Comparison of ENCODE assay signal across 11 cellular contexts in the genomic region with DNA sequence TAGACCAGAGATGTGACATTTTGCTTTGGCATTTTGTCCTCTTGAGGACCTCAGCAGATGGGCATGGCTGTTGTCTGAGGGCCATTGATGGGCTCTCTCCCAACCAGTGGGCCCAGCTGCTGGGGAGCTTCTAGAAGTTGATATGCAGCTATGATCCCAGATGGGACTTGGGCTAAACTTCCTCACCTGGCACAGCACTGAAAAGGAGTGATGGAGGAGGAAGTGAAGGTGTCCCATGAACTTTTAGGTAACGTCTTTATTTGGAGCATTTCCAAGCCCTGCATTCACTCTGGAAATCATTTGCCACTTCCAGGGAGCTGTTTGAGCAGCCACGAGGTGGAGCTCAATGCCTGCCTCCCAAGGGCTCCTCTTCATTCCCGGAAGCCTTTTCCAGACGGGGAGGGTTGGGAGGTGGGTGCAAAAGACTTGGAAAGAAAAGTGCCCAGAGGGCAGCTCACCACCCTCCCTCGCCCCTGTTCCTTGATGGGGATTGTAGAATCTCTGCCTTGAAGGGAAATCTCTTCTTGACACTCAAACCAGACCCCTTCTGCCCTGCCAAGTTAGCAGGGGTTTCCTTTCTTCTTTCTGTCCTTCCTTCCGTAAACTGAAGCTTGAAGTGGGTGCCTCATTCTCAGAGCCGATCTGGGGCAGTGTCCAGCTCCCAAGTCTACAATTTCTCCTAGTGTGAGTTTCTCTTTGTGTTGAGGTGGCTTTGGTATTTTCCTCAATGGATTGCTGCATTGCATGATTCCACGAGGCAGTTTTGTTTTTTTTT. TPM values are rescaled to one million over a fixed set of nuclear protein-coding genes. Genes with fewer than 3 reads are reported as not detected.
DNase-seq lines count a peak whose midpoint lies in the region; ATAC-seq and TF ChIP-seq lines count a peak whose summit lies in the region.
"Had no signal": no experiment of that assay in that cellular context is flagged by ENCODE, and none has a peak within 500 bp of the region (broad histone marks: within the 10 kb centered on the region; RNA-seq: fewer than 3 reads in every experiment).

No MANE protein-coding gene starts in this region.

- peak overlapping the region; percentile 14; the same call in 1 of the 2 replicates for H3K9ac ChIP-seq in HCT116 (ENCODE audit: low read length)

- H3K9me3 ChIP-seq in AG04450 (ENCODE audit: control insufficient read depth, insufficient read depth, low read length) (no peaks in the 10 kb centered on the region), HCT116 (ENCODE audit: control insufficient read depth in 1 of 2, insufficient read depth in 1 of 2, low read depth in 1 of 2, low read length in 2 of 2) (no peaks in the 10 kb centered on the region), RWPE2 (ENCODE audit: severe bottlenecking) (no peaks in the 10 kb centered on the region), ascending aorta (no peaks in the 10 kb centered on the region)

- no TSS peak for BruUV-seq in HCT116 (replicated peaks; lab: Mats Ljungman, UMichigan)

- H3K4me2 ChIP-seq in HCT116 (ENCODE audit: low read length) = peak overlapping the region; percentile 70

- H3K27me3 Mint-ChIP-seq in activated CD4-positive, alpha-beta T cell treated with anti-CD3 and anti-CD28 coated beads for 36 hours = peaks cover 41% of the 10 kb centered on the region

- peak overlapping the region; percentile 20 for H3K4me3 ChIP-seq in AG04450 (ENCODE audit: low read depth, low read length)
- peak overlapping the region in 1 of 2 experiments; percentile 11; a peak in 1 of 4 replicates for H3K4me3 ChIP-seq in HCT116 (replicated peaks in 1 of 2; ENCODE audit: low read depth in 1 of 2, low read length in 2 of 2)
- H3K4me3 ChIP-seq in RWPE2 (ENCODE audit: severe bottlenecking) = no peak overlapping the region
- no peak overlapping the region for H3K4me3 ChIP-seq in ascending aorta

- TF ChIP-seq CTCF in AG04450 (IDR thresholded peaks at IDR 0.05; ENCODE audit: low read depth, low read length) (peak; percentile 44), HCT116 (IDR thresholded peaks at IDR 0.05 in 2 of 3, conservative IDR thresholded peaks at IDR 0.05 in 1 of 3; ENCODE audit: borderline replicate concordance in 1 of 3, insufficient read depth in 1 of 3, low read depth in 2 of 3, low read length in 2 of 3) (peak; percentile 65 to 79 (median 68)), RWPE2 (IDR thresholded peaks at IDR 0.05; ENCODE audit: poor library complexity, severe bottlenecking) (peak; percentile 84), ascending aorta (IDR thresholded peaks at IDR 0.05) (no peak)

- no peaks in the 10 kb centered on the region for H3K9me2 ChIP-seq in HCT116 (ENCODE audit: insufficient read depth)

- H3K4me3 Mint-ChIP-seq in activated CD4-positive, alpha-beta T cell treated with anti-CD3 and anti-CD28 coated beads for 36 hours = no peak overlapping the region
- H3K4me3 Mint-ChIP-seq: IgD-negative memory B cell had no signal

- H3K79me2 ChIP-seq in HCT116 (ENCODE audit: insufficient read depth, low read length) = no peaks in the 10 kb centered on the region

- no peaks in the 10 kb centered on the region for H3K36me3 Mint-ChIP-seq in activated CD4-positive, alpha-beta T cell treated with anti-CD3 and anti-CD28 coated beads for 36 hours (ENCODE audit: low read depth)

- peak; percentile 82 for TF ChIP-seq RAD21 in HCT116 (IDR thresholded peaks at IDR 0.05; ENCODE audit: low read depth)

- H2AFZ ChIP-seq in HCT116 (ENCODE audit: low read depth, low read length, poor library complexity, severe bottlenecking) = peak overlapping the region; percentile 97

- H3K4me1 Mint-ChIP-seq in activated CD4-positive, alpha-beta T cell treated with anti-CD3 and anti-CD28 coated beads for 36 hours = no peaks in the 10 kb centered on the region
- H3K4me1 Mint-ChIP-seq: IgD-negative memory B cell had no signal

- no peaks in the 10 kb centered on the region for H3K9me3 Mint-ChIP-seq in activated CD4-positive, alpha-beta T cell treated with anti-CD3 and anti-CD28 coated beads for 36 hours (ENCODE audit: low read depth)

- H4K20me1 ChIP-seq in HCT116 (ENCODE audit: insufficient read depth) = no peaks in the 10 kb centered on the region

- POLR2A ChIA-PET in AG04450 (lab: Yijun Ruan, JAX) (no interaction called here), HCT116 (lab: Charles Lee) (interaction anchor here (0.5 to 1.4 kb wide), 7 partner anchors 12 to 757 kb away, joined by 3 to 12 read pairs (median 5); no protein-coding TSS in a partner anchor)
- POLR2A ChIA-PET in activated CD4-positive, alpha-beta T cell treated with anti-CD3 and anti-CD28 coated beads for 36 hours (lab: Charles Lee) = no interaction called here

- ATAC-seq in HCT116 = peak; percentile 83
- ATAC-seq in RWPE2 (ENCODE audit: low read depth) = peak; percentile 70
- ATAC-seq in HG03521 (IDR thresholded peaks at IDR 0.05; ENCODE audit: unreplicated experiment) = no peak
- no peak for ATAC-seq in GM19467 (IDR thresholded peaks at IDR 0.05; ENCODE audit: unreplicated experiment)
- ATAC-seq in activated CD4-positive, alpha-beta T cell treated with anti-CD3 and anti-CD28 coated beads for 36 hours = no peak

- H3K27ac Mint-ChIP-seq in activated CD4-positive, alpha-beta T cell treated with anti-CD3 and anti-CD28 coated beads for 36 hours = no peak overlapping the region
- H3K27ac Mint-ChIP-seq: IgD-negative memory B cell had no signal

- intact Hi-C loops in HCT116 (cut with micrococcal nuclease) = loop anchor here (2.0 kb wide), 2 partner anchors 17 to 175 kb away; no protein-coding TSS in a partner anchor
- intact Hi-C loops in ascending aorta (cut with DNase I) = no loop called here
- intact Hi-C loops in activated CD4-positive, alpha-beta T cell treated with anti-CD3 and anti-CD28 coated beads for 36 hours (cut with DNase I, micrococcal nuclease) = no loop called here

- H3K4me1 ChIP-seq in HCT116 (ENCODE audit: control insufficient read depth in 1 of 2, insufficient read depth in 2 of 2, low read length in 2 of 2) = peaks cover 8% of the 10 kb centered on the region in 2 experiments
- no peaks in the 10 kb centered on the region for H3K4me1 ChIP-seq in RWPE2 (ENCODE audit: insufficient read depth, poor library complexity, severe bottlenecking)
- H3K4me1 ChIP-seq in ascending aorta = no peaks in the 10 kb centered on the region

- RAD21 ChIA-PET in HCT116 (lab: Charles Lee; ENCODE audit: low non-redundant PET in 1 of 2, low total read pairs in 2 of 2, uncharacterized antibody in 2 of 2, unreplicated experiment in 2 of 2) = interaction anchor here (0.7 to 2.1 kb wide), 6 partner anchors 12 to 276 kb away, joined by 4 to 12 read pairs (median 6); no protein-coding TSS in a partner anchor

- H3K27me3 ChIP-seq in AG04450 (ENCODE audit: control insufficient read depth, insufficient read depth, low read length) (peaks cover 47% of the 10 kb centered on the region), HCT116 (ENCODE audit: insufficient read depth, low read length) (peaks cover 5% of the 10 kb centered on the region; the same call in 1 of the 2 replicates), RWPE2 (ENCODE audit: insufficient read depth, poor library complexity, severe bottlenecking) (no peaks in the 10 kb centered on the region), ascending aorta (peaks cover 4% of the 10 kb centered on the region)

- H3K36me3 ChIP-seq in HCT116 (ENCODE audit: control insufficient read depth in 1 of 2, insufficient read depth in 2 of 2, low read length in 2 of 2) (no peaks in the 10 kb centered on the region), RWPE2 (ENCODE audit: low read depth) (no peaks in the 10 kb centered on the region), ascending aorta (no peaks in the 10 kb centered on the region)

- no peak for DNase-seq in AG04450 (ENCODE audit: low read depth, low spot score)
- peak; percentile 43 for DNase-seq in HCT116 (ENCODE audit: low read depth, low spot score)
- no peak for DNase-seq in RWPE2 (ENCODE audit: low spot score)
- peak; percentile 61 for DNase-seq in iPS-NIHi11 (ENCODE audit: low spot score)
- DNase-seq in ascending aorta (ENCODE audit: low spot score in 2 of 2) = no peak
- no peak for DNase-seq in activated CD4-positive, alpha-beta T cell treated with anti-CD3 and anti-CD28 coated beads for 36 hours
- DNase-seq: activated naive CD4-positive, alpha-beta T cell treated with Interleukin-2 at 50 U/mL for 16 hours had no signal

- TF ChIP-seq POLR2A in HCT116 (IDR thresholded peaks at IDR 0.05; ENCODE audit: borderline replicate concordance, extremely low read depth, insufficient read depth, insufficient read length) = no peak

- CTCF ChIA-PET in AG04450 (lab: Charles Lee) (interaction anchor here (0.6 to 26.4 kb wide), 10 partner anchors 7 to 277 kb away, joined by 3 to 1313 read pairs (median 5); no protein-coding TSS in a partner anchor), HCT116 (lab: Charles Lee) (interaction anchor here (0.8 to 11.5 kb wide), 11 partner anchors 11 to 334 kb away, joined by 3 to 476 read pairs (median 4); no protein-coding TSS in a partner anchor)
- CTCF ChIA-PET in activated CD4-positive, alpha-beta T cell treated with anti-CD3 and anti-CD28 coated beads for 36 hours (lab: Charles Lee) = interaction anchor here (0.7 to 8.4 kb wide), 9 partner anchors 12 to 678 kb away, joined by 3 to 87 read pairs (median 3); no protein-coding TSS in a partner anchor

- H3K27ac ChIP-seq in AG04450 (ENCODE audit: low read depth, low read length) = no peak overlapping the region
- no peak overlapping the region; the same call in 1 of the 2 replicates for H3K27ac ChIP-seq in HCT116 (ENCODE audit: low read depth, low read length)
- no peak overlapping the region for H3K27ac ChIP-seq in RWPE2 (ENCODE audit: poor library complexity, severe bottlenecking)
- no peak overlapping the region for H3K27ac ChIP-seq in ascending aorta

TF ChIP-seq in HCT116, 20 proteins besides CTCF, POLR2A, EP300 and RAD21 (continues in another document):
- TF ChIP-seq TCF7L2 (IDR thresholded peaks at IDR 0.05; ENCODE audit: borderline replicate concordance, extremely low read depth, insufficient read depth, insufficient read length) (no peak), ELF1 (IDR thresholded peaks at IDR 0.05; ENCODE audit: borderline replicate concordance, low read depth) (no peak; the same call in 1 of the 2 replicates), ZFX (IDR thresholded peaks at IDR 0.05) (no peak), EGR1 (IDR thresholded peaks at IDR 0.05; ENCODE audit: low read depth) (no peak), CBX3 (IDR thresholded peaks at IDR 0.05; ENCODE audit: low read depth) (no peak), SRF (IDR thresholded peaks at IDR 0.05; ENCODE audit: low read depth) (no peak)

RNA-seq across cellular contexts. Expression of gene NEUROG1, which starts 18.1 kb away (rescaled TPM):
- polyA plus RNA-seq in AG04450 (2011; rRNA removed) = not detected in 2 replicates
- not detected in 2 replicates for polyA minus RNA-seq in AG04450 (2011; rRNA and poly(A)+ RNA removed)
- total RNA-seq in HCT116 (2021; ENCODE audit: unreplicated experiment) (not detected), ascending aorta (not detected)
- not detected in 2 replicates for polyA plus RNA-seq in HCT116 (2012)
- not detected for total RNA-seq in activated CD4-positive, alpha-beta T cell treated with anti-CD3 and anti-CD28 coated beads for 36 hours
- total RNA-seq: subcutaneous adipose tissue had no signal
- polyA plus RNA-seq: IgD-negative memory B cell had no signal

RNA-seq across cellular contexts. Expression of gene CXCL14, which starts 24.9 kb away (rescaled TPM):
- not detected in 2 replicates for polyA plus RNA-seq in AG04450 (2011; rRNA removed)
- not detected in 2 replicates for polyA minus RNA-seq in AG04450 (2011; rRNA and poly(A)+ RNA removed)
- total RNA-seq in HCT116 (2021; ENCODE audit: unreplicated experiment) = not detected
- not detected in 2 replicates for polyA plus RNA-seq in HCT116 (2012)
- 45.3 TPM for total RNA-seq in ascending aorta
- not detected for total RNA-seq in activated CD4-positive, alpha-beta T cell treated with anti-CD3 and anti-CD28 coated beads for 36 hours
- polyA plus RNA-seq: IgD-negative memory B cell had no signal

Comparison
In these comparisons a context has a peak if more than half of its experiments do, and no peak if none do; other contexts are left out.
1. DNase-seq: peak in HCT116 (single experiment) and iPS-NIHi11 (single experiment); none in AG04450 (single experiment), RWPE2 (single experiment), ascending aorta (0 of 2) and activated CD4-positive, alpha-beta T cell treated with anti-CD3 and anti-CD28 coated beads for 36 hours (single experiment).
2. CTCF ChIP-seq: peak in AG04450 (single experiment), HCT116 (3 of 3) and RWPE2 (single experiment); none in ascending aorta (0 of 3).
3. ATAC-seq: peak in HCT116 (single experiment) and RWPE2 (single experiment); none in HG03521 (single experiment), GM19467 (single experiment) and activated CD4-positive, alpha-beta T cell treated with anti-CD3 and anti-CD28 coated beads for 36 hours (single experiment).
4. RNA of gene CXCL14, which starts 24.9 kb away (total RNA-seq): 45.3 TPM in ascending aorta (single experiment); not detected in activated CD4-positive, alpha-beta T cell treated with anti-CD3 and anti-CD28 coated beads for 36 hours and not detected in HCT116 (single experiment); every median in the first group is over 10 times any median in the second.